ENCODE assay signal across 1 cellular context in the genomic region with DNA sequence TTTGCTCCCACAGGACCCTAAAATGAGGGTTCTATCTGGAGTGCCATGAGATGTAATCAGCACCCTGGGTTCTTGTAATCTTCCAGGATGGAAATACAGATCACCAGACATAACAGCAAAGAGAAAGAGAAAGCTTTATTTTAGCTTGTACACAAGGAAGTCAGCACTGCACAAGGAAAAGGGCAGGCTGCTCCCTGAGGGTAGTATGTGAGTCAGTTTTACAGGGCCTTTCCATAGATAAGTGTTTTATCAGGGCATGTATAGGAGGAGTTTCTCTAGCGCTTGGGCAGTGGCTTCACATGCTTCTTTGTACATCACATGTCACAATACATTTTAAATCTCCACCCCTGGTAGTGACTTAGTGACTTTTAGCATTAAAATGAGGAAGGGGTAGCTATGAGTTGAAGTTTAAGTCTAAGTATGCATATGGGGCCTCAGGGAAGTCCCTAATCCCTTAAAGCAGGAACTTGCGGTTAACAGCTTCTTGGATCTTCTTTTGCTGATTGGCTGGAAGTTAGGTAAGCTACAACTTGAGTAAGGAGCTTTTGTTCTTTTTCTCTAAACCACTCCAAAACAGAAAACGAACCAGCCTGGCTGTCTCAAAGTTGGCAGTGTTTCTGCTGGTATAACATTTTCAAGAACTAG.
A peak's percentile ranks its signal among the peaks of the same experiment; 100 is the strongest.
TF ChIP-seq lines count a peak whose summit lies in the region.

No MANE protein-coding gene starts in this region.

TF ChIP-seq in K562, 482 proteins besides CTCF, POLR2A, EP300 and RAD21 (continued from another document):
- TF ChIP-seq, protein P1, sequence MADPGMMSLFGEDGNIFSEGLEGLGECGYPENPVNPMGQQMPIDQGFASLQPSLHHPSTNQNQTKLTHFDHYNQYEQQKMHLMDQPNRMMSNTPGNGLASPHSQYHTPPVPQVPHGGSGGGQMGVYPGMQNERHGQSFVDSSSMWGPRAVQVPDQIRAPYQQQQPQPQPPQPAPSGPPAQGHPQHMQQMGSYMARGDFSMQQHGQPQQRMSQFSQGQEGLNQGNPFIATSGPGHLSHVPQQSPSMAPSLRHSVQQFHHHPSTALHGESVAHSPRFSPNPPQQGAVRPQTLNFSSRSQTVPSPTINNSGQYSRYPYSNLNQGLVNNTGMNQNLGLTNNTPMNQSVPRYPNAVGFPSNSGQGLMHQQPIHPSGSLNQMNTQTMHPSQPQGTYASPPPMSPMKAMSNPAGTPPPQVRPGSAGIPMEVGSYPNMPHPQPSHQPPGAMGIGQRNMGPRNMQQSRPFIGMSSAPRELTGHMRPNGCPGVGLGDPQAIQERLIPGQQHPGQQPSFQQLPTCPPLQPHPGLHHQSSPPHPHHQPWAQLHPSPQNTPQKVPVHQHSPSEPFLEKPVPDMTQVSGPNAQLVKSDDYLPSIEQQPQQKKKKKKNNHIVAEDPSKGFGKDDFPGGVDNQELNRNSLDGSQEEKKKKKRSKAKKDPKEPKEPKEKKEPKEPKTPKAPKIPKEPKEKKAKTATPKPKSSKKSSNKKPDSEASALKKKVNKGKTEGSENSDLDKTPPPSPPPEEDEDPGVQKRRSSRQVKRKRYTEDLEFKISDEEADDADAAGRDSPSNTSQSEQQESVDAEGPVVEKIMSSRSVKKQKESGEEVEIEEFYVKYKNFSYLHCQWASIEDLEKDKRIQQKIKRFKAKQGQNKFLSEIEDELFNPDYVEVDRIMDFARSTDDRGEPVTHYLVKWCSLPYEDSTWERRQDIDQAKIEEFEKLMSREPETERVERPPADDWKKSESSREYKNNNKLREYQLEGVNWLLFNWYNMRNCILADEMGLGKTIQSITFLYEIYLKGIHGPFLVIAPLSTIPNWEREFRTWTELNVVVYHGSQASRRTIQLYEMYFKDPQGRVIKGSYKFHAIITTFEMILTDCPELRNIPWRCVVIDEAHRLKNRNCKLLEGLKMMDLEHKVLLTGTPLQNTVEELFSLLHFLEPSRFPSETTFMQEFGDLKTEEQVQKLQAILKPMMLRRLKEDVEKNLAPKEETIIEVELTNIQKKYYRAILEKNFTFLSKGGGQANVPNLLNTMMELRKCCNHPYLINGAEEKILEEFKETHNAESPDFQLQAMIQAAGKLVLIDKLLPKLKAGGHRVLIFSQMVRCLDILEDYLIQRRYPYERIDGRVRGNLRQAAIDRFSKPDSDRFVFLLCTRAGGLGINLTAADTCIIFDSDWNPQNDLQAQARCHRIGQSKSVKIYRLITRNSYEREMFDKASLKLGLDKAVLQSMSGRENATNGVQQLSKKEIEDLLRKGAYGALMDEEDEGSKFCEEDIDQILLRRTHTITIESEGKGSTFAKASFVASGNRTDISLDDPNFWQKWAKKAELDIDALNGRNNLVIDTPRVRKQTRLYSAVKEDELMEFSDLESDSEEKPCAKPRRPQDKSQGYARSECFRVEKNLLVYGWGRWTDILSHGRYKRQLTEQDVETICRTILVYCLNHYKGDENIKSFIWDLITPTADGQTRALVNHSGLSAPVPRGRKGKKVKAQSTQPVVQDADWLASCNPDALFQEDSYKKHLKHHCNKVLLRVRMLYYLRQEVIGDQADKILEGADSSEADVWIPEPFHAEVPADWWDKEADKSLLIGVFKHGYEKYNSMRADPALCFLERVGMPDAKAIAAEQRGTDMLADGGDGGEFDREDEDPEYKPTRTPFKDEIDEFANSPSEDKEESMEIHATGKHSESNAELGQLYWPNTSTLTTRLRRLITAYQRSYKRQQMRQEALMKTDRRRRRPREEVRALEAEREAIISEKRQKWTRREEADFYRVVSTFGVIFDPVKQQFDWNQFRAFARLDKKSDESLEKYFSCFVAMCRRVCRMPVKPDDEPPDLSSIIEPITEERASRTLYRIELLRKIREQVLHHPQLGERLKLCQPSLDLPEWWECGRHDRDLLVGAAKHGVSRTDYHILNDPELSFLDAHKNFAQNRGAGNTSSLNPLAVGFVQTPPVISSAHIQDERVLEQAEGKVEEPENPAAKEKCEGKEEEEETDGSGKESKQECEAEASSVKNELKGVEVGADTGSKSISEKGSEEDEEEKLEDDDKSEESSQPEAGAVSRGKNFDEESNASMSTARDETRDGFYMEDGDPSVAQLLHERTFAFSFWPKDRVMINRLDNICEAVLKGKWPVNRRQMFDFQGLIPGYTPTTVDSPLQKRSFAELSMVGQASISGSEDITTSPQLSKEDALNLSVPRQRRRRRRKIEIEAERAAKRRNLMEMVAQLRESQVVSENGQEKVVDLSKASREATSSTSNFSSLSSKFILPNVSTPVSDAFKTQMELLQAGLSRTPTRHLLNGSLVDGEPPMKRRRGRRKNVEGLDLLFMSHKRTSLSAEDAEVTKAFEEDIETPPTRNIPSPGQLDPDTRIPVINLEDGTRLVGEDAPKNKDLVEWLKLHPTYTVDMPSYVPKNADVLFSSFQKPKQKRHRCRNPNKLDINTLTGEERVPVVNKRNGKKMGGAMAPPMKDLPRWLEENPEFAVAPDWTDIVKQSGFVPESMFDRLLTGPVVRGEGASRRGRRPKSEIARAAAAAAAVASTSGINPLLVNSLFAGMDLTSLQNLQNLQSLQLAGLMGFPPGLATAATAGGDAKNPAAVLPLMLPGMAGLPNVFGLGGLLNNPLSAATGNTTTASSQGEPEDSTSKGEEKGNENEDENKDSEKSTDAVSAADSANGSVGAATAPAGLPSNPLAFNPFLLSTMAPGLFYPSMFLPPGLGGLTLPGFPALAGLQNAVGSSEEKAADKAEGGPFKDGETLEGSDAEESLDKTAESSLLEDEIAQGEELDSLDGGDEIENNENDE (IDR thresholded peaks at IDR 0.05; ENCODE audit: low read depth, low read length), result no peak
- TF ChIP-seq, protein P2, sequence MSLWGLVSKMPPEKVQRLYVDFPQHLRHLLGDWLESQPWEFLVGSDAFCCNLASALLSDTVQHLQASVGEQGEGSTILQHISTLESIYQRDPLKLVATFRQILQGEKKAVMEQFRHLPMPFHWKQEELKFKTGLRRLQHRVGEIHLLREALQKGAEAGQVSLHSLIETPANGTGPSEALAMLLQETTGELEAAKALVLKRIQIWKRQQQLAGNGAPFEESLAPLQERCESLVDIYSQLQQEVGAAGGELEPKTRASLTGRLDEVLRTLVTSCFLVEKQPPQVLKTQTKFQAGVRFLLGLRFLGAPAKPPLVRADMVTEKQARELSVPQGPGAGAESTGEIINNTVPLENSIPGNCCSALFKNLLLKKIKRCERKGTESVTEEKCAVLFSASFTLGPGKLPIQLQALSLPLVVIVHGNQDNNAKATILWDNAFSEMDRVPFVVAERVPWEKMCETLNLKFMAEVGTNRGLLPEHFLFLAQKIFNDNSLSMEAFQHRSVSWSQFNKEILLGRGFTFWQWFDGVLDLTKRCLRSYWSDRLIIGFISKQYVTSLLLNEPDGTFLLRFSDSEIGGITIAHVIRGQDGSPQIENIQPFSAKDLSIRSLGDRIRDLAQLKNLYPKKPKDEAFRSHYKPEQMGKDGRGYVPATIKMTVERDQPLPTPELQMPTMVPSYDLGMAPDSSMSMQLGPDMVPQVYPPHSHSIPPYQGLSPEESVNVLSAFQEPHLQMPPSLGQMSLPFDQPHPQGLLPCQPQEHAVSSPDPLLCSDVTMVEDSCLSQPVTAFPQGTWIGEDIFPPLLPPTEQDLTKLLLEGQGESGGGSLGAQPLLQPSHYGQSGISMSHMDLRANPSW (CRISPR knock-in tag; IDR thresholded peaks at IDR 0.05), result no peak
- TF ChIP-seq ZNF583 (CRISPR knock-in tag; IDR thresholded peaks at IDR 0.05) (no peak), TRIM24 (IDR thresholded peaks at IDR 0.05) (peak in 1 of 2 experiments; percentile 41; a peak in 1 of 4 replicates)
- TF ChIP-seq, protein P3, sequence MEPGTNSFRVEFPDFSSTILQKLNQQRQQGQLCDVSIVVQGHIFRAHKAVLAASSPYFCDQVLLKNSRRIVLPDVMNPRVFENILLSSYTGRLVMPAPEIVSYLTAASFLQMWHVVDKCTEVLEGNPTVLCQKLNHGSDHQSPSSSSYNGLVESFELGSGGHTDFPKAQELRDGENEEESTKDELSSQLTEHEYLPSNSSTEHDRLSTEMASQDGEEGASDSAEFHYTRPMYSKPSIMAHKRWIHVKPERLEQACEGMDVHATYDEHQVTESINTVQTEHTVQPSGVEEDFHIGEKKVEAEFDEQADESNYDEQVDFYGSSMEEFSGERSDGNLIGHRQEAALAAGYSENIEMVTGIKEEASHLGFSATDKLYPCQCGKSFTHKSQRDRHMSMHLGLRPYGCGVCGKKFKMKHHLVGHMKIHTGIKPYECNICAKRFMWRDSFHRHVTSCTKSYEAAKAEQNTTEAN (CRISPR knock-in tag; IDR thresholded peaks at IDR 0.05), result no peak
